Comparison of ENCODE assay signal across 3 cellular contexts in genomic region chr12:6289906-6290305, GRCh38. TPM values are rescaled to one million over a fixed set of nuclear protein-coding genes. Genes with fewer than 3 reads are reported as not detected.
"Had no signal": no experiment of that assay in that cellular context is flagged by ENCODE, and none has a peak within 500 bp of the region (broad histone marks: within the 10 kb centered on the region; RNA-seq: fewer than 3 reads in every experiment).

No MANE protein-coding gene starts in this region.

RNA-seq across cellular contexts. Expression of gene PLEKHG6, which starts 20.6 kb away (rescaled TPM):
- total RNA-seq: LHCN-M2, MCF 10A, NCI-H460 had no signal
